ENCODE assay signal across 29 cellular contexts in the genomic region with DNA sequence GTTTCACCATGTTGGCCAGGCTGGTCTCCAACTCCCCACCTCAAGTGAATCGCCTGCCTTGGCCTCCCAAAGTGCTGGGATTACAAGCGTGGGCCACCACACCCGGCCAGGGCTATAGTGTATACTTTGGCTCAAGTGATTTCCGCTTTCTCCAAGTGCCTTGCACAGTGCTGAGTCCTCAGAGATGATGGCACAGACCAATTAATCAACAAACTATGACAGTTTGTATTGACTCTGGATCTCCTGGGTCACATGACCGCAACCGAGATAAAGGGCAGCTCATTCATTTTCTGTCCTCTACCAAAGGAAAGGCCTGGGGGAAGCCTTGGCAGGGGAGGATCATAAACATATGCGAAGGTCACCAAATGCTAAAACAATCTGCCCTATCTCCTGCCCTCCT.
"Had no signal": no experiment of that assay in that cellular context is flagged by ENCODE, and none has a peak within 500 bp of the region (broad histone marks: within the 10 kb centered on the region; RNA-seq: fewer than 3 reads in every experiment).

No MANE protein-coding gene starts in this region.

- H3K36me3 Mint-ChIP-seq: activated naive CD4-positive, alpha-beta T cell treated with anti-CD3 and anti-CD28 coated beads, Interleukin-2, amount 10 ng/mL, durations not matched to agents 7 days and 5 days; activated naive CD8-positive, alpha-beta T cell treated with anti-CD3 and anti-CD28 coated beads, Interleukin-2, amount 10 ng/mL, durations not matched to agents 7 days and 5 days; immature natural killer cell; naive thymus-derived CD4-positive, alpha-beta T cell; stimulated activated memory B cell treated with anti-CD40 and anti-IgM and Interleukin-4, amounts not matched to agents 10 μg/mL and 1 μg/mL and 100 μg/mL, for 72 hours had no signal

- H3K4me1 Mint-ChIP-seq: activated CD4-positive, alpha-beta T cell treated with anti-CD3 and anti-CD28 coated beads for 36 hours; activated naive CD4-positive, alpha-beta T cell treated with anti-CD3 and anti-CD28 coated beads, Interleukin-2, amount 10 ng/mL, durations not matched to agents 7 days and 5 days; immature natural killer cell; naive thymus-derived CD4-positive, alpha-beta T cell; stimulated activated memory B cell treated with anti-CD40 and anti-IgM and Interleukin-4, amounts not matched to agents 10 μg/mL and 1 μg/mL and 100 μg/mL, for 72 hours; stimulated activated naive CD8-positive, alpha-beta T cell treated with anti-CD3 and anti-CD28 coated beads, Interleukin-15, amount 100 ng/mL, for 72 hours had no signal

- ATAC-seq: activated CD4-positive, alpha-beta T cell treated with anti-CD3 and anti-CD28 coated beads for 36 hours; effector memory CD8-positive, alpha-beta T cell; left colon; naive thymus-derived CD4-positive, alpha-beta T cell; stimulated activated memory B cell treated with anti-CD40 and anti-IgM and Interleukin-4, amounts not matched to agents 10 μg/mL and 1 μg/mL and 100 μg/mL, for 72 hours; stimulated activated naive CD8-positive, alpha-beta T cell treated with anti-CD3 and anti-CD28 coated beads, Interleukin-15, amount 100 ng/mL, for 72 hours had no signal

- H3K27ac ChIP-seq: ovary, prostate gland, sigmoid colon, thyroid gland had no signal

- H3K4me3 Mint-ChIP-seq: activated CD4-positive, alpha-beta T cell treated with anti-CD3 and anti-CD28 coated beads for 36 hours; activated naive CD4-positive, alpha-beta T cell treated with anti-CD3 and anti-CD28 coated beads, Interleukin-2, amount 10 ng/mL, durations not matched to agents 7 days and 5 days; activated naive CD8-positive, alpha-beta T cell treated with anti-CD3 and anti-CD28 coated beads, Interleukin-2, amount 10 ng/mL, durations not matched to agents 7 days and 5 days; effector memory CD8-positive, alpha-beta T cell; immature natural killer cell; naive thymus-derived CD4-positive, alpha-beta T cell; stimulated activated memory B cell treated with anti-CD40 and anti-IgM and Interleukin-4, amounts not matched to agents 10 μg/mL and 1 μg/mL and 100 μg/mL, for 72 hours; stimulated activated naive CD8-positive, alpha-beta T cell treated with anti-CD3 and anti-CD28 coated beads, Interleukin-15, amount 100 ng/mL, for 72 hours; T-helper 2 cell treated with Interferon-gamma antibody and Interleukin-4, amounts not matched to agents 5 μg/mL and 100 μg/mL, for 36 hours had no signal

- H3K27me3 Mint-ChIP-seq: activated CD4-positive, alpha-beta T cell treated with anti-CD3 and anti-CD28 coated beads for 36 hours; activated naive CD4-positive, alpha-beta T cell treated with anti-CD3 and anti-CD28 coated beads, Interleukin-2, amount 10 ng/mL, durations not matched to agents 7 days and 5 days; activated naive CD8-positive, alpha-beta T cell treated with anti-CD3 and anti-CD28 coated beads, Interleukin-2, amount 10 ng/mL, durations not matched to agents 7 days and 5 days; effector memory CD8-positive, alpha-beta T cell; stimulated activated memory B cell treated with anti-CD40 and anti-IgM and Interleukin-4, amounts not matched to agents 10 μg/mL and 1 μg/mL and 100 μg/mL, for 72 hours; stimulated activated naive CD8-positive, alpha-beta T cell treated with anti-CD3 and anti-CD28 coated beads, Interleukin-15, amount 100 ng/mL, for 72 hours had no signal

- DNase-seq: activated CD4-positive, alpha-beta T cell treated with anti-CD3 and anti-CD28 coated beads for 36 hours; activated CD4-positive, CD25-positive, alpha-beta regulatory T cell; activated gamma-delta T cell; activated naive CD4-positive, alpha-beta T cell treated with anti-CD3 and anti-CD28 coated beads, Interleukin-2, amount 10 ng/mL, durations not matched to agents 7 days and 5 days; activated naive CD8-positive, alpha-beta T cell treated with anti-CD3 and anti-CD28 coated beads, Interleukin-2, amount 10 ng/mL, durations not matched to agents 7 days and 5 days; activated T-cell treated with anti-CD3 and anti-CD28 coated beads for 4 hours; amniotic stem cell; caudate nucleus; cortex of kidney; effector memory CD8-positive, alpha-beta T cell; head of caudate nucleus; hypothalamus; immature natural killer cell; kidney; left colon; midbrain; naive thymus-derived CD4-positive, alpha-beta T cell; ovary; retina; small intestine; stimulated activated CD4-positive, alpha-beta T cell treated with anti-CD3 and anti-CD28 coated beads, Interleukin-4, amount 100 ng/mL, for 4 hours; stimulated activated CD8-positive, alpha-beta memory T cell treated with anti-CD3 and anti-CD28 coated beads, Interleukin-4, amount 100 ng/mL, for 48 hours; stimulated activated naive CD8-positive, alpha-beta T cell treated with anti-CD3 and anti-CD28 coated beads, Interleukin-15, amount 100 ng/mL, for 72 hours; T-helper 1 cell; thyroid gland had no signal

- H3K9me3 ChIP-seq: ovary, prostate gland, sigmoid colon, thyroid gland had no signal

- H3K9me3 Mint-ChIP-seq: activated naive CD4-positive, alpha-beta T cell treated with anti-CD3 and anti-CD28 coated beads, Interleukin-2, amount 10 ng/mL, durations not matched to agents 7 days and 5 days; activated naive CD8-positive, alpha-beta T cell treated with anti-CD3 and anti-CD28 coated beads, Interleukin-2, amount 10 ng/mL, durations not matched to agents 7 days and 5 days; effector memory CD8-positive, alpha-beta T cell; immature natural killer cell; naive thymus-derived CD4-positive, alpha-beta T cell; stimulated activated memory B cell treated with anti-CD40 and anti-IgM and Interleukin-4, amounts not matched to agents 10 μg/mL and 1 μg/mL and 100 μg/mL, for 72 hours; stimulated activated naive CD8-positive, alpha-beta T cell treated with anti-CD3 and anti-CD28 coated beads, Interleukin-15, amount 100 ng/mL, for 72 hours; T-helper 2 cell treated with Interferon-gamma antibody and Interleukin-4, amounts not matched to agents 5 μg/mL and 100 μg/mL, for 36 hours had no signal

- H3K27me3 ChIP-seq: ovary, sigmoid colon, thyroid gland had no signal

- H3K4me3 ChIP-seq: ovary, prostate gland, sigmoid colon, thyroid gland had no signal

- H3K4me1 ChIP-seq: prostate gland had no signal

- H3K27ac Mint-ChIP-seq: activated CD4-positive, alpha-beta T cell treated with anti-CD3 and anti-CD28 coated beads for 36 hours; activated naive CD4-positive, alpha-beta T cell treated with anti-CD3 and anti-CD28 coated beads, Interleukin-2, amount 10 ng/mL, durations not matched to agents 7 days and 5 days; activated naive CD8-positive, alpha-beta T cell treated with anti-CD3 and anti-CD28 coated beads, Interleukin-2, amount 10 ng/mL, durations not matched to agents 7 days and 5 days; effector memory CD8-positive, alpha-beta T cell; immature natural killer cell; naive thymus-derived CD4-positive, alpha-beta T cell; stimulated activated memory B cell treated with anti-CD40 and anti-IgM and Interleukin-4, amounts not matched to agents 10 μg/mL and 1 μg/mL and 100 μg/mL, for 72 hours; T-helper 2 cell treated with Interferon-gamma antibody and Interleukin-4, amounts not matched to agents 5 μg/mL and 100 μg/mL, for 36 hours had no signal

- H3K36me3 ChIP-seq: ovary, prostate gland, sigmoid colon, thyroid gland had no signal
